ENCODE assay signal across 11 cellular contexts in the genomic region with DNA sequence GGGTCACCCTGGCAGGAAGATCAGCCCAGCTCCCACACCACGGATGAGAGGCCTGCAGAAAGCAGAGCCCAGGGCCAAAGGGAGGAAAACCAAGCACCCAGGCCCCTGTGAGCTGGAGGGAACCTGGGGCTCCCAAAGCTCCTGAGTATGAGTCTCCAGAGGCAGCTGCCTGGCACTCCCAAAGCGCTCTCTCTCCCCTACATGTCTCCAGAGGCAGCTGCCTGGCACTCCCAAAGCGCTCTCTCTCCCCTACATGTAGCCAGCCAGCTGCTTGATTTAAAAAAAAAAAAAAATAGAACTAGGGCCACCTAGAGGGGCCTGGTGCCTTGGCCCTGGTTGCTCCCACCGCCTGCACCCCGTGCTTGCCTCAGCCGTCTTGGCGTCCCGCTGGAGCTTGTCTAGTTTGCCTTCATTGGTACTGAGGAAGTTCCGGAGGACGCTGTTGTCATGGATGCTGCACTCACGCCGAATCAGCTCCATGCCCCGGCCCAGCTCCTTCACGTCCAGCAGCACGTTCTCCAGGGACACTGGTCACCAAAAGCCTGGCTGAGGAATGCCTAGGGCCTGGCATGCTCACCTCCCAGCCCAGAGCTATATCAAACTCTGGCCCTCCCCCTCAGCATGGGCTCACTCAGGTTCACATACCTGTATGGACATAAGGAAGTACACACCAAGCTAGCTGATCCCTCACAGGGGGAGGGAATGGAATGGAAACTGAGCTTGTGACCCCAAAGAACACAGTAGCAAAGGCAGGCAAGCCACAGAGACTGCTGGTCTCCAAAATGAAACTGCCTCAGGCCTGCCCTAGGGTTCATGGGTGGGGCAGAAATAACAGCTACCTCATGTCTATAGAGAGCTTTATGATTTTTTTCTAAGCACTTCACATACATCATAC. TPM values are rescaled to one million over a fixed set of nuclear protein-coding genes. Genes with fewer than 3 reads are reported as not detected.
DNase-seq lines count a peak whose midpoint lies in the region; ATAC-seq and TF ChIP-seq lines count a peak whose summit lies in the region.
"Had no signal": no experiment of that assay in that cellular context is flagged by ENCODE, and none has a peak within 500 bp of the region (broad histone marks: within the 10 kb centered on the region; RNA-seq: fewer than 3 reads in every experiment).

No MANE protein-coding gene starts in this region.

- H3K9ac ChIP-seq in BLaER1: peak overlapping the region; percentile 36
- H3K9ac ChIP-seq in HUES64 (ENCODE audit: low read depth, low read length): no peak overlapping the region

- peaks cover 80% of the 10 kb centered on the region for H3K4me1 ChIP-seq in BLaER1
- no peaks in the 10 kb centered on the region for H3K4me1 ChIP-seq in HUES64 (ENCODE audit: insufficient read depth, low read length)
- H3K4me1 ChIP-seq in HAP-1: no peaks in the 10 kb centered on the region

- 90% methylated on average over 15 of the region's 15 CpGs for WGBS in HUES64

- TF ChIP-seq CTCF in coronary artery (IDR thresholded peaks at IDR 0.05): no peak
- TF ChIP-seq CTCF in nephron (IDR thresholded peaks at IDR 0.05; ENCODE audit: unreplicated experiment in 3 of 3): no peak

- in situ Hi-C loops in HAP-1 (cut with MboI; ENCODE audit: low sequenced_read_pairs): no loop called here

- peak overlapping the region in 1 of 3 experiments; percentile 41 for H3K4me3 Mint-ChIP-seq in nephron

- H3K4me1 Mint-ChIP-seq in nephron: peaks cover 53% of the 10 kb centered on the region

- H3K36me3 ChIP-seq in BLaER1 (peaks cover 81% of the 10 kb centered on the region), HUES64 (ENCODE audit: insufficient read depth, low read length) (peaks cover 76% of the 10 kb centered on the region), HAP-1 (replicated peaks) (peaks cover 13% of the 10 kb centered on the region)

- H3K9me3 ChIP-seq in BLaER1 (no peaks in the 10 kb centered on the region), HUES64 (ENCODE audit: insufficient read depth, low read depth, low read length) (no peaks in the 10 kb centered on the region), HAP-1 (no peaks in the 10 kb centered on the region)

- H4K20me1 ChIP-seq in BLaER1: no peaks in the 10 kb centered on the region

- H3K27ac ChIP-seq in BLaER1 (peak overlapping the region; percentile 53), HUES64 (ENCODE audit: low read depth, low read length) (peak overlapping the region; percentile 34; the same call in 1 of the 2 replicates), coronary artery (peak overlapping the region; percentile 58 to 75)
- H3K27ac ChIP-seq: PC-9 had no signal

- no peaks in the 10 kb centered on the region for H3K9me3 Mint-ChIP-seq in nephron
- H3K9me3 Mint-ChIP-seq: IgD-negative memory B cell had no signal

- peaks cover 82% of the 10 kb centered on the region for H3K36me3 Mint-ChIP-seq in nephron (ENCODE audit: low read depth)

- H3K4me2 ChIP-seq in BLaER1: peak overlapping the region; percentile 72
- H3K4me2 ChIP-seq: PC-9 had no signal

- no peak for DNase-seq in coronary artery (ENCODE audit: low spot score)
- no peak for DNase-seq in HAP-1 (ENCODE audit: low spot score in 2 of 2)
- DNase-seq in NCI-H2171 treated with DMSO at 0.1 percent for 48 hours (lab: John Stamatoyannopoulos, UW): no peak
- DNase-seq: PC-9 had no signal

- H3K27me3 ChIP-seq in BLaER1: no peaks in the 10 kb centered on the region
- H3K27me3 ChIP-seq in HUES64 (ENCODE audit: insufficient read depth, low read length): no peaks in the 10 kb centered on the region
- no peaks in the 10 kb centered on the region for H3K27me3 ChIP-seq in HAP-1 (ENCODE audit: low read depth)

- no peak for ATAC-seq in GM21786 (IDR thresholded peaks at IDR 0.05; ENCODE audit: unreplicated experiment)
- ATAC-seq in HG03469 (IDR thresholded peaks at IDR 0.05; ENCODE audit: unreplicated experiment): no peak

- H3K4me3 ChIP-seq in BLaER1 (no peak overlapping the region), HUES64 (ENCODE audit: low read length) (no peak overlapping the region), coronary artery (no peak overlapping the region), HAP-1 (no peak overlapping the region)
- H3K4me3 ChIP-seq: PC-9 had no signal

- no peaks in the 10 kb centered on the region for H3K27me3 Mint-ChIP-seq in nephron (ENCODE audit: low read depth)
- H3K27me3 Mint-ChIP-seq: IgD-negative memory B cell, progenitor cell of endocrine pancreas had no signal

- H3K27ac Mint-ChIP-seq in nephron: peak overlapping the region; percentile 74 to 88 (median 83)
- H3K27ac Mint-ChIP-seq: progenitor cell of endocrine pancreas had no signal

RNA-seq across cellular contexts. Expression of a gene that starts 24.7 kb away (rescaled TPM):
- polyA plus RNA-seq in HUES64 (2013, experiment 1 of 2): 11.2 TPM
- 18.1 TPM for polyA plus RNA-seq in HUES64 (2013, experiment 2 of 2)

RNA-seq across cellular contexts. Expression of a gene that starts 42.6 kb away (rescaled TPM):
- 0.10 TPM for polyA plus RNA-seq in HUES64 (2013, experiment 1 of 2)
- polyA plus RNA-seq in HUES64 (2013, experiment 2 of 2): 0.13 TPM

RNA-seq across cellular contexts. Expression of a gene that starts 59.1 kb away (rescaled TPM):
- polyA plus RNA-seq in HUES64 (2013, experiment 1 of 2): 12.1 TPM
- 10.5 TPM for polyA plus RNA-seq in HUES64 (2013, experiment 2 of 2)
